Comparison of ENCODE assay signal across 8 cellular contexts in the genomic region with DNA sequence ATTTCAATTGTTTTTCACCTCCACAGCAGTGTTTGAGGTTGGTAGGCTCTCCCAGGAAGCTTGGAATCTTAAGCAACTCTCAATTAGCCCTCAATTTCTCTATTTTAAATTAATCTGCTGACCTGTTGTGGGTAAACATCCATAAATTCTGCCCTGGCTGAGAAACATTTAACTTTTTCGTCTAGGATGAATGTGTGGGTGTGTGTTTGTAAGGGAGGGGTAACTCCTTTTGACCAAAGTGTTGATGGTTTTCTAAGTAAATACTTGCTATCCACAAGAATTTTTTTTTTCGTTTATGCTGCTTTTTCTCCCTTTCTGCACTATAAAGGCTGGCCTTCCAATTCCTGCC. TPM values are rescaled to one million over a fixed set of nuclear protein-coding genes. Genes with fewer than 3 reads are reported as not detected.
DNase-seq lines count a peak whose midpoint lies in the region; ATAC-seq and TF ChIP-seq lines count a peak whose summit lies in the region.

No MANE protein-coding gene starts in this region.

- H3K27ac ChIP-seq in hepatocyte (peak overlapping the region; percentile 96), skin epidermis (peak overlapping the region; percentile 66 to 100 (median 95))

- H3K9me2 ChIP-seq in hepatocyte (replicated peaks; ENCODE audit: insufficient read depth): no peaks in the 10 kb centered on the region

- peak overlapping the region; percentile 91 for H3K27ac Mint-ChIP-seq in activated CD4-positive, alpha-beta memory T cell treated with anti-CD3 and anti-CD28 coated beads for 36 hours

- TF ChIP-seq CTCF in hepatocyte (IDR thresholded peaks at IDR 0.05; ENCODE audit: poor library complexity): no peak

- no peaks in the 10 kb centered on the region for H3K27me3 ChIP-seq in hepatocyte

- peak overlapping the region; percentile 86 for H3K4me3 Mint-ChIP-seq in activated CD4-positive, alpha-beta memory T cell treated with anti-CD3 and anti-CD28 coated beads for 36 hours

- no peaks in the 10 kb centered on the region for H3K27me3 Mint-ChIP-seq in activated CD4-positive, alpha-beta memory T cell treated with anti-CD3 and anti-CD28 coated beads for 36 hours

- H4K20me1 ChIP-seq in hepatocyte (ENCODE audit: insufficient read depth, poor library complexity, severe bottlenecking): peaks cover 17% of the 10 kb centered on the region

- no peaks in the 10 kb centered on the region for H3K9me3 Mint-ChIP-seq in activated CD4-positive, alpha-beta memory T cell treated with anti-CD3 and anti-CD28 coated beads for 36 hours

- no peak for DNase-seq in activated CD4-positive, alpha-beta memory T cell treated with anti-CD3 and anti-CD28 coated beads for 36 hours
- no peak for DNase-seq in hepatocyte (ENCODE audit: low spot score)
- no peak for DNase-seq in head of caudate nucleus
- no peak for DNase-seq in effector CD8-positive, alpha-beta T cell (lab: John Stamatoyannopoulos, UW)
- DNase-seq in effector CD4-positive, alpha-beta T cell: no peak

- ATAC-seq in GM21717 (IDR thresholded peaks at IDR 0.05; ENCODE audit: unreplicated experiment) (peak; percentile 3), GM21619 (IDR thresholded peaks at IDR 0.05; ENCODE audit: unreplicated experiment) (no peak)

- peaks cover 23% of the 10 kb centered on the region for H3K4me1 ChIP-seq in hepatocyte (ENCODE audit: insufficient read depth)

- peaks cover 40% of the 10 kb centered on the region for H3K4me1 Mint-ChIP-seq in activated CD4-positive, alpha-beta memory T cell treated with anti-CD3 and anti-CD28 coated beads for 36 hours (ENCODE audit: low read depth)

- H3K4me3 ChIP-seq in hepatocyte: peak overlapping the region; percentile 89
- peak overlapping the region; percentile 58 to 90 (median 65) for H3K4me3 ChIP-seq in skin epidermis

- H3K79me2 ChIP-seq in hepatocyte: peaks cover 57% of the 10 kb centered on the region

- intact Hi-C loops in activated CD4-positive, alpha-beta memory T cell treated with anti-CD3 and anti-CD28 coated beads for 36 hours (cut with micrococcal nuclease): loop anchor here (1.0 kb wide), 1 partner anchor 17 kb away; no protein-coding TSS in a partner anchor
- intact Hi-C loops in head of caudate nucleus (cut with DNase I): no loop called here

- peak overlapping the region; percentile 79 for H3K4me2 ChIP-seq in hepatocyte

- no peaks in the 10 kb centered on the region for H3K36me3 ChIP-seq in hepatocyte (replicated peaks; ENCODE audit: insufficient read depth, low read depth)

- POLR2A ChIA-PET in activated CD4-positive, alpha-beta memory T cell treated with anti-CD3 and anti-CD28 coated beads for 36 hours (lab: Charles Lee): interaction anchor here (1.2 to 2.3 kb wide), 4 partner anchors 10 to 242 kb away, joined by 3 to 15 read pairs (median 6); a partner anchor contains a TSS

- CTCF ChIA-PET in activated CD4-positive, alpha-beta memory T cell treated with anti-CD3 and anti-CD28 coated beads for 36 hours (lab: Charles Lee): interaction anchor here (0.6 kb wide), 1 partner anchor 15 kb away, joined by 4 read pairs; no protein-coding TSS in a partner anchor

- no peaks in the 10 kb centered on the region for H3K36me3 Mint-ChIP-seq in activated CD4-positive, alpha-beta memory T cell treated with anti-CD3 and anti-CD28 coated beads for 36 hours

- WGBS in hepatocyte (ENCODE audit: low lambda C conversion rate, missing lambda C conversion rate): 0% methylated on average over 2 of the region's 2 CpGs

- no peaks in the 10 kb centered on the region for H3K9me3 ChIP-seq in hepatocyte (ENCODE audit: low read depth)

- H2AFZ ChIP-seq in hepatocyte: peak overlapping the region; percentile 39

RNA-seq across cellular contexts. Expression of a gene that starts 1.0 kb away (rescaled TPM):
- total RNA-seq in activated CD4-positive, alpha-beta memory T cell treated with anti-CD3 and anti-CD28 coated beads for 36 hours: 10 to 100 TPM; 48.4 to 50.2 TPM
- total RNA-seq in hepatocyte: 33.8 and 41.4 TPM in 2 replicates
- 11.8 and 15.0 TPM in 2 replicates for polyA plus RNA-seq in hepatocyte
